ENCODE assay signal across 8 cellular contexts in genomic region chrX:13690836-13691235, GRCh38. TPM values are rescaled to one million over a fixed set of nuclear protein-coding genes. Genes with fewer than 3 reads are reported as not detected.
DNase-seq lines count a peak whose midpoint lies in the region; ATAC-seq and TF ChIP-seq lines count a peak whose summit lies in the region.

No MANE protein-coding gene starts in this region.

- no peak overlapping the region for H3K27ac ChIP-seq in DND-41 (ENCODE audit: low read length)
- H3K27ac ChIP-seq in neural progenitor cell: no peak overlapping the region

- H3K36me3 ChIP-seq in DND-41 (ENCODE audit: insufficient read depth, low read length) (no peaks in the 10 kb centered on the region), neural progenitor cell (no peaks in the 10 kb centered on the region)

- ATAC-seq in DND-41 (ENCODE audit: insufficient read depth, low read depth) (no peak), sciatic nerve (no peak), HG03432 (IDR thresholded peaks at IDR 0.05; ENCODE audit: unreplicated experiment) (no peak), HG03196 (IDR thresholded peaks at IDR 0.05; ENCODE audit: unreplicated experiment) (no peak)
- no peak for ATAC-seq in central memory CD8-positive, alpha-beta T cell (replicated peaks; ENCODE audit: extremely low read depth, poor library complexity, severe bottlenecking)

- intact Hi-C loops in sciatic nerve (cut with DNase I): no loop called here

- H2AFZ ChIP-seq in DND-41 (ENCODE audit: low read depth, low read length): no peak overlapping the region
- H2AFZ ChIP-seq in neural progenitor cell (replicated peaks): no peak overlapping the region

- H3K27me3 ChIP-seq in DND-41 (ENCODE audit: insufficient read depth, low read length, poor library complexity) (no peaks in the 10 kb centered on the region), neural progenitor cell (peaks cover 19% of the 10 kb centered on the region)

- H3K4me2 ChIP-seq in DND-41 (ENCODE audit: insufficient read depth, low read length) (peak overlapping the region; percentile 72), neural progenitor cell (peak overlapping the region; percentile 73)

- peak overlapping the region; percentile 72; the same call in 1 of the 2 replicates for H3K9ac ChIP-seq in DND-41 (ENCODE audit: low read depth, low read length)
- H3K9ac ChIP-seq in neural progenitor cell: no peak overlapping the region

- H3K9me3 ChIP-seq in DND-41 (ENCODE audit: insufficient read depth, low read length, severe bottlenecking) (no peaks in the 10 kb centered on the region), neural progenitor cell (ENCODE audit: low read depth) (no peaks in the 10 kb centered on the region)

- H3K9me3 Mint-ChIP-seq in central memory CD8-positive, alpha-beta T cell: no peaks in the 10 kb centered on the region
- H3K9me3 Mint-ChIP-seq in neural progenitor cell: no peaks in the 10 kb centered on the region

- no peak for DNase-seq in DND-41
- DNase-seq in central memory CD8-positive, alpha-beta T cell (ENCODE audit: low spot score in 2 of 2): no peak
- no peak for DNase-seq in neural progenitor cell (ENCODE audit: low spot score)
- no peak for DNase-seq in sciatic nerve (ENCODE audit: low spot score)
- no peak for DNase-seq in GM03348 (ENCODE audit: low spot score)

- H3K4me3 ChIP-seq in DND-41 (ENCODE audit: low read depth in 1 of 2, low read length in 2 of 2) (peak overlapping the region in 1 of 2 experiments; percentile 75; a peak in 2 of 4 replicates), neural progenitor cell (peak overlapping the region; percentile 74)

- peaks cover 43% of the 10 kb centered on the region for H3K4me1 Mint-ChIP-seq in central memory CD8-positive, alpha-beta T cell
- H3K4me1 Mint-ChIP-seq in neural progenitor cell: peaks cover 29% of the 10 kb centered on the region

- H3K79me2 ChIP-seq in DND-41 (ENCODE audit: insufficient read depth, low read length) (peaks cover 65% of the 10 kb centered on the region), neural progenitor cell (ENCODE audit: low read depth) (peaks cover 68% of the 10 kb centered on the region)

- TF ChIP-seq CTCF in DND-41 (IDR thresholded peaks at IDR 0.05; ENCODE audit: borderline replicate concordance, extremely low read depth, low read length, poor library complexity, severe bottlenecking) (no peak), LNCAP (IDR thresholded peaks at IDR 0.05) (peak; percentile 19; the same call in 1 of the 2 replicates), neural progenitor cell (IDR thresholded peaks at IDR 0.05) (peak; percentile 7)

- peak overlapping the region; percentile 83 for H3K27ac Mint-ChIP-seq in central memory CD8-positive, alpha-beta T cell (ENCODE audit: low read depth)
- no peak overlapping the region for H3K27ac Mint-ChIP-seq in neural progenitor cell

- peaks cover 6% of the 10 kb centered on the region for H3K36me3 Mint-ChIP-seq in central memory CD8-positive, alpha-beta T cell (ENCODE audit: insufficient read depth)
- H3K36me3 Mint-ChIP-seq in neural progenitor cell: peaks cover 1% of the 10 kb centered on the region

- no peaks in the 10 kb centered on the region for H3F3A ChIP-seq in neural progenitor cell (ENCODE audit: low read depth)

- peak overlapping the region; percentile 83 for H3K4me3 Mint-ChIP-seq in central memory CD8-positive, alpha-beta T cell
- H3K4me3 Mint-ChIP-seq in neural progenitor cell: peak overlapping the region; percentile 95

- H3K4me1 ChIP-seq in DND-41 (ENCODE audit: insufficient read depth, low read length) (peaks cover 27% of the 10 kb centered on the region), neural progenitor cell (peaks cover 14% of the 10 kb centered on the region)

- peaks cover 12% of the 10 kb centered on the region; the same call in 1 of the 2 replicates for H4K20me1 ChIP-seq in DND-41 (ENCODE audit: insufficient read depth, low read length)
- peaks cover 47% of the 10 kb centered on the region for H4K20me1 ChIP-seq in neural progenitor cell (ENCODE audit: low read depth)

- no peaks in the 10 kb centered on the region for H3K27me3 Mint-ChIP-seq in central memory CD8-positive, alpha-beta T cell
- no peaks in the 10 kb centered on the region for H3K27me3 Mint-ChIP-seq in neural progenitor cell (ENCODE audit: insufficient read depth, low read depth)

RNA-seq across cellular contexts. Expression of gene RAB9A, which starts 1.9 kb away (rescaled TPM):
- total RNA-seq in neural progenitor cell (ENCODE audit: low replicate concordance) (27.9 and 30.5 TPM in 2 replicates), sciatic nerve (27.2 TPM)

RNA-seq across cellular contexts. Expression of gene TCEANC, which starts 37.9 kb away (rescaled TPM):
- total RNA-seq in neural progenitor cell (ENCODE audit: low replicate concordance) (3.6 and 6.8 TPM in 2 replicates), sciatic nerve (10.9 TPM)

RNA-seq across cellular contexts. Expression of gene TRAPPC2, which starts 43.6 kb away (rescaled TPM):
- total RNA-seq in neural progenitor cell (ENCODE audit: low replicate concordance) (24.9 and 31.6 TPM in 2 replicates), sciatic nerve (15.7 TPM)

RNA-seq across cellular contexts. Expression of gene OFD1, which starts 43.7 kb away (rescaled TPM):
- total RNA-seq in neural progenitor cell (ENCODE audit: low replicate concordance): 23.3 and 36.0 TPM in 2 replicates
- 46.6 TPM for total RNA-seq in sciatic nerve
